ENCODE assay signal across 13 cellular contexts in genomic region chr1:22342734-22343191, GRCh38.
"Had no signal": no experiment of that assay in that cellular context is flagged by ENCODE, and none has a peak within 500 bp of the region (broad histone marks: within the 10 kb centered on the region; RNA-seq: fewer than 3 reads in every experiment).

No MANE protein-coding gene starts in this region.

- H3K36me3 ChIP-seq: cardiac muscle cell, suprapubic skin, upper lobe of right lung, WERI-Rb-1 had no signal

- H3K4me3 ChIP-seq: cardiac muscle cell, suprapubic skin, upper lobe of right lung had no signal

- ATAC-seq: activated CD4-positive, alpha-beta T cell treated with anti-CD3 and anti-CD28 coated beads for 36 hours; effector memory CD8-positive, alpha-beta T cell; natural killer cell; stimulated activated naive CD8-positive, alpha-beta T cell treated with anti-CD3 and anti-CD28 coated beads, Interleukin-15, amount 100 ng/mL, for 72 hours; upper lobe of right lung had no signal

- H3K4me1 ChIP-seq: upper lobe of right lung had no signal

- DNase-seq: activated CD4-positive, alpha-beta memory T cell treated with anti-CD3 and anti-CD28 coated beads for 36 hours; activated CD4-positive, alpha-beta T cell treated with anti-CD3 and anti-CD28 coated beads for 36 hours; activated naive CD8-positive, alpha-beta T cell treated with anti-CD3 and anti-CD28 coated beads for 36 hours; amniotic stem cell; effector memory CD8-positive, alpha-beta T cell; natural killer cell; stimulated activated CD4-positive, alpha-beta T cell treated with anti-CD3 and anti-CD28 coated beads, Interleukin-4, amount 100 ng/mL, for 1 hour; stimulated activated naive CD8-positive, alpha-beta T cell treated with anti-CD3 and anti-CD28 coated beads, Interleukin-15, amount 100 ng/mL, for 72 hours; T-helper 2 cell; upper lobe of right lung had no signal

- H3K9me3 ChIP-seq: suprapubic skin, upper lobe of right lung had no signal

- H3K27ac ChIP-seq: cardiac muscle cell, suprapubic skin, upper lobe of right lung, WERI-Rb-1 had no signal
